Comparison of ENCODE assay signal across 7 cellular contexts in the genomic region with DNA sequence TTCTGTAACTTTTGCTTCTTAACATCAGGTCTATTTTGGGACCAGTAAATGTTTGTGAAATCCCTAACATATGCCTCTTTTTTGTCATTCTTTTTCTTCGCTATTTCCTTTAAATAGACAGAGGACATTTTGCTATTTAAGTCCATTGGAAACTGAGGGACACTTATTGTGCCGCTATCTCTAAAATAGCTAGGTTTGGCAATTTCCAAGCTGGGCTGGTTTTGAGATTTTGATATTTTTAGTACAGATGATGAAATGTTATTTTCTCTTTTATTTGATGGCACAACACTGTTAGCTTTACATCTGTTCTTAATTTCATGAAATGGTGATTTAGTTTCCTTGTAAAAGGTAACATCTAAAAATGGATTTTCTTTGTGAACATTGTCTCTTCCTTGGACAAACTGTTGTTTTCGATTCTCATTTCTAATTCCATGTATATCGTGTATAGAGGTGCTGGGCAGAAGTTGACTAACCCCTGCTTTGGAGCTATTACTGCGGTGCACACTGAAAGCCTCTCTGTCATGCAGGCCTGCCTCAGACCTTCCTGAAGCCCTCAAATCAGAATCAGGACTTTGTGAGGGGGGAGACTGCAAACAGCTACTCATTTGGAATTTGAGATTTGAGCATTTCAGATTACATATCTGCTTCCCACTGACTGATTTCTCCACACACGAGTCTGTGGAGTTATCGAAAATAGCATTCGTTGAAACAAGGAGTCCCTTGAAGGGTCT. TPM values are rescaled to one million over a fixed set of nuclear protein-coding genes. Genes with fewer than 3 reads are reported as not detected.
A peak's percentile ranks its signal among the peaks of the same experiment; 100 is the strongest.
DNase-seq lines count a peak whose midpoint lies in the region; ATAC-seq, FAIRE-seq and TF ChIP-seq lines count a peak whose summit lies in the region.

No MANE protein-coding gene starts in this region.

- H3K9me3 ChIP-seq in endodermal cell (ENCODE audit: control insufficient read depth, low read length) (no peaks in the 10 kb centered on the region), ovary (no peaks in the 10 kb centered on the region)

- peak overlapping the region; percentile 91 for H3K4me3 ChIP-seq in endodermal cell (ENCODE audit: low read length)
- peak overlapping the region; percentile 41 for H3K4me3 ChIP-seq in ovary

- TF ChIP-seq CTCF in endodermal cell (conservative IDR thresholded peaks at IDR 0.05) (no peak), ovary (IDR thresholded peaks at IDR 0.05) (no peak), D721Med (IDR thresholded peaks at IDR 0.05; ENCODE audit: insufficient read depth, missing control alignments) (no peak)

- DNase-seq in endodermal cell: no peak
- DNase-seq in ovary: peak in 1 of 5 donors; percentile 21
- no peak for DNase-seq in NCI-H446 (lab: John Stamatoyannopoulos, UW)
- DNase-seq in EL: no peak
- no peak for DNase-seq in D721Med (ENCODE audit: insufficient read length, low spot score)

- H3K9ac ChIP-seq in endodermal cell (ENCODE audit: extremely low read depth, low read length, poor library complexity, severe bottlenecking): peak overlapping the region; percentile 56

- TF ChIP-seq POLR2A in ovary (IDR thresholded peaks at IDR 0.05): no peak

- WGBS in endodermal cell (ENCODE audit: insufficient coverage in 1 of 2, insufficient read length in 1 of 2), 2 experiments: 46% methylated on average over 8 of the region's 8 CpGs; no CpG with 5 or more reads in 1 of the 2 experiments
- WGBS in ovary, 3 donors: 29 to 33% (median 32%) methylated on average over 8 of the region's 8 CpGs

- peak overlapping the region; percentile 92 for H3K27ac Mint-ChIP-seq in endodermal cell

- no peak for FAIRE-seq in D721Med (lab: Jason Lieb, UNC)

- no peaks in the 10 kb centered on the region for H3K9me3 Mint-ChIP-seq in endodermal cell

- no peaks in the 10 kb centered on the region for H3K27me3 Mint-ChIP-seq in endodermal cell (ENCODE audit: insufficient read depth)

- H3K4me3 Mint-ChIP-seq in endodermal cell: peak overlapping the region; percentile 69

- H3K36me3 Mint-ChIP-seq in endodermal cell (ENCODE audit: low read depth): no peaks in the 10 kb centered on the region

- no peaks in the 10 kb centered on the region for H3K27me3 ChIP-seq in endodermal cell (ENCODE audit: control insufficient read depth, insufficient read depth, low read length, poor library complexity, severe bottlenecking)
- no peaks in the 10 kb centered on the region for H3K27me3 ChIP-seq in ovary

- peaks cover 17% of the 10 kb centered on the region for H3K4me1 Mint-ChIP-seq in endodermal cell

- H3K4me1 ChIP-seq in endodermal cell (ENCODE audit: control insufficient read depth, insufficient read depth, low read length): peaks cover 4% of the 10 kb centered on the region
- H3K4me1 ChIP-seq in ovary (ENCODE audit: insufficient read depth): no peaks in the 10 kb centered on the region

- H3K36me3 ChIP-seq in endodermal cell (ENCODE audit: control insufficient read depth, insufficient read depth, low read length) (no peaks in the 10 kb centered on the region), ovary (no peaks in the 10 kb centered on the region)

- TF ChIP-seq EP300 in ovary (IDR thresholded peaks at IDR 0.05): no peak

- H3K27ac ChIP-seq in endodermal cell (ENCODE audit: low read depth, low read length) (peak overlapping the region; percentile 63), ovary (peak overlapping the region in 1 of 2 donors; percentile 71)

- intact Hi-C loops in ovary (cut with DNase I): no loop called here

- ATAC-seq in GM21423 (IDR thresholded peaks at IDR 0.05; ENCODE audit: unreplicated experiment): peak; percentile 14
- peak; percentile 9 for ATAC-seq in HG03460 (IDR thresholded peaks at IDR 0.05; ENCODE audit: unreplicated experiment)

RNA-seq across cellular contexts. Expression of a gene that starts 0.6 kb away (rescaled TPM):
- total RNA-seq in endodermal cell (under 1 TPM in 1 of 2 donors, not detected in 1; 0.18 TPM), ovary (under 1 TPM; 0.05 to 0.24 (median 0.10) TPM)
- polyA plus RNA-seq in endodermal cell (2013, experiment 1 of 2): 0.07 TPM
- polyA plus RNA-seq in endodermal cell (2013, experiment 2 of 2): 0.12 TPM
- polyA plus RNA-seq in ovary: under 1 TPM; 0.02 to 0.05 TPM

RNA-seq across cellular contexts. Expression of a gene that starts 22.9 kb away (rescaled TPM):
- total RNA-seq in endodermal cell (1 to 10 TPM; 1.4 to 3.3 TPM), ovary (1 to 10 TPM in 5 of 7 donors, under 1 TPM in 1, not detected in 1; 0.60 to 9.4 (median 4.0) TPM)
- polyA plus RNA-seq in endodermal cell (2013, experiment 1 of 2): 4.5 TPM
- 2.8 TPM for polyA plus RNA-seq in endodermal cell (2013, experiment 2 of 2)
- polyA plus RNA-seq in ovary: 1 to 10 TPM in 1 of 2 donors, under 1 TPM in 1; 0.41 to 2.8 TPM
